In the genomic region with DNA sequence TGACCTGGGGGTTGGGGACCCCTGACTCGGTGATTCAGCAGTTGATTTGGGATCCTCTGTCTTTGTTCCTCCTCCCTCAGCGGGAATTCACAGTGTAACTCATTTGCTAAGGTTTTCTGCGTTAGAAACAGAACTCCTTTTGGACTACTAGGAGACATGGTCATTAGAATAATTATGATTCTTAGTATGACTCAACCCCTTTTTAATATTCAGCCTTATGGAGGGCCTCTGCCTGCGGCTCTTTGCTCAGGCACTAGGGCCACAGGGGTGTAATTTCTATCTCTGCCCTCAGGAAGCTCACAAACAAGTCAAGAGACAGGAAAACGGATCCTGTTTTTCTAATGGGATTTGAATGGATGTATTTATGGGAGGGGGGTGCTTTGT, we compare ENCODE assay signal across 8 cellular contexts.
DNase-seq lines count a peak whose midpoint lies in the region; ATAC-seq lines count a peak whose summit lies in the region.

No MANE protein-coding gene starts in this region.

- no peaks in the 10 kb centered on the region for H3K27me3 Mint-ChIP-seq in T-helper 1 cell treated with Interleukin-12 subunit alpha and Interleukin-12 subunit beta and Interleukin-4 antibody, amounts not matched to agents 30 μg/mL and 1 μg/mL, for 36 hours (ENCODE audit: low read depth)
- no peaks in the 10 kb centered on the region for H3K27me3 Mint-ChIP-seq in activated CD4-positive, alpha-beta memory T cell treated with anti-CD3 and anti-CD28 coated beads for 36 hours
- H3K27me3 Mint-ChIP-seq in immature natural killer cell (ENCODE audit: low read depth in 3 of 3): peaks cover 9 to 28% (median 12%) of the 10 kb centered on the region in 3 donors
- H3K27me3 Mint-ChIP-seq in stimulated activated naive B cell treated with anti-CD40 and anti-IgM and Interleukin-4, amounts not matched to agents 10 μg/mL and 1 μg/mL and 100 μg/mL, for 72 hours: no peaks in the 10 kb centered on the region

- POLR2A ChIA-PET in activated CD4-positive, alpha-beta memory T cell treated with anti-CD3 and anti-CD28 coated beads for 36 hours (lab: Charles Lee): interaction anchor here (0.6 to 9.1 kb wide), 5 partner anchors 8 to 149 kb away, joined by 3 to 113 read pairs (median 4); no protein-coding TSS in a partner anchor

- H3K36me3 Mint-ChIP-seq in T-helper 1 cell treated with Interleukin-12 subunit alpha and Interleukin-12 subunit beta and Interleukin-4 antibody, amounts not matched to agents 30 μg/mL and 1 μg/mL, for 36 hours (ENCODE audit: low read depth): peaks cover 20% of the 10 kb centered on the region
- H3K36me3 Mint-ChIP-seq in activated CD4-positive, alpha-beta memory T cell treated with anti-CD3 and anti-CD28 coated beads for 36 hours: peaks cover 8% of the 10 kb centered on the region
- H3K36me3 Mint-ChIP-seq in immature natural killer cell: no peaks in the 10 kb centered on the region
- H3K36me3 Mint-ChIP-seq in stimulated activated naive B cell treated with anti-CD40 and anti-IgM and Interleukin-4, amounts not matched to agents 10 μg/mL and 1 μg/mL and 100 μg/mL, for 72 hours: peaks cover 12 to 35% of the 10 kb centered on the region in 2 donors

- CTCF ChIA-PET in activated CD4-positive, alpha-beta memory T cell treated with anti-CD3 and anti-CD28 coated beads for 36 hours (lab: Charles Lee): interaction anchor here (0.6 to 6.2 kb wide), 3 partner anchors 15 to 477 kb away, joined by 3 to 37 read pairs (median 4); a partner anchor contains a TSS

- intact Hi-C loops in activated CD4-positive, alpha-beta memory T cell treated with anti-CD3 and anti-CD28 coated beads for 36 hours (cut with micrococcal nuclease): loop anchor here (5.0 to 10.0 kb wide), 8 partner anchors 51 to 1044 kb away; a partner anchor contains a TSS

- no peak for ATAC-seq in stimulated activated naive B cell treated with anti-CD40 and anti-IgM and Interleukin-4, amounts not matched to agents 10 μg/mL and 1 μg/mL and 100 μg/mL, for 72 hours (replicated peaks)
- no peak for ATAC-seq in HG03196 (IDR thresholded peaks at IDR 0.05; ENCODE audit: unreplicated experiment)

- no peaks in the 10 kb centered on the region for H3K9me3 Mint-ChIP-seq in T-helper 1 cell treated with Interleukin-12 subunit alpha and Interleukin-12 subunit beta and Interleukin-4 antibody, amounts not matched to agents 30 μg/mL and 1 μg/mL, for 36 hours
- no peaks in the 10 kb centered on the region for H3K9me3 Mint-ChIP-seq in activated CD4-positive, alpha-beta memory T cell treated with anti-CD3 and anti-CD28 coated beads for 36 hours
- H3K9me3 Mint-ChIP-seq in immature natural killer cell: no peaks in the 10 kb centered on the region
- H3K9me3 Mint-ChIP-seq in stimulated activated naive B cell treated with anti-CD40 and anti-IgM and Interleukin-4, amounts not matched to agents 10 μg/mL and 1 μg/mL and 100 μg/mL, for 72 hours: peaks cover 0 to 2% of the 10 kb centered on the region in 2 donors

- H3K4me1 Mint-ChIP-seq in T-helper 1 cell treated with Interleukin-12 subunit alpha and Interleukin-12 subunit beta and Interleukin-4 antibody, amounts not matched to agents 30 μg/mL and 1 μg/mL, for 36 hours (ENCODE audit: low read depth): peaks cover 86% of the 10 kb centered on the region
- H3K4me1 Mint-ChIP-seq in activated CD4-positive, alpha-beta memory T cell treated with anti-CD3 and anti-CD28 coated beads for 36 hours (ENCODE audit: low read depth): peaks cover 95% of the 10 kb centered on the region
- peaks cover 99 to 100% of the 10 kb centered on the region in 2 donors for H3K4me1 Mint-ChIP-seq in immature natural killer cell
- H3K4me1 Mint-ChIP-seq in stimulated activated naive B cell treated with anti-CD40 and anti-IgM and Interleukin-4, amounts not matched to agents 10 μg/mL and 1 μg/mL and 100 μg/mL, for 72 hours: peaks cover 66 to 98% of the 10 kb centered on the region in 2 donors

- H3K27ac Mint-ChIP-seq in T-helper 1 cell treated with Interleukin-12 subunit alpha and Interleukin-12 subunit beta and Interleukin-4 antibody, amounts not matched to agents 30 μg/mL and 1 μg/mL, for 36 hours: peak overlapping the region; percentile 87
- H3K27ac Mint-ChIP-seq in activated CD4-positive, alpha-beta memory T cell treated with anti-CD3 and anti-CD28 coated beads for 36 hours: peak overlapping the region; percentile 96
- H3K27ac Mint-ChIP-seq in immature natural killer cell: peak overlapping the region; percentile 96 to 100 (median 98)
- H3K27ac Mint-ChIP-seq in stimulated activated naive B cell treated with anti-CD40 and anti-IgM and Interleukin-4, amounts not matched to agents 10 μg/mL and 1 μg/mL and 100 μg/mL, for 72 hours: peak overlapping the region; percentile 93

- peak overlapping the region; percentile 85 for H3K4me3 Mint-ChIP-seq in T-helper 1 cell treated with Interleukin-12 subunit alpha and Interleukin-12 subunit beta and Interleukin-4 antibody, amounts not matched to agents 30 μg/mL and 1 μg/mL, for 36 hours
- H3K4me3 Mint-ChIP-seq in activated CD4-positive, alpha-beta memory T cell treated with anti-CD3 and anti-CD28 coated beads for 36 hours: no peak overlapping the region
- H3K4me3 Mint-ChIP-seq in immature natural killer cell: peak overlapping the region; percentile 75 to 92 (median 88)
- peak overlapping the region; percentile 39 to 66 for H3K4me3 Mint-ChIP-seq in stimulated activated naive B cell treated with anti-CD40 and anti-IgM and Interleukin-4, amounts not matched to agents 10 μg/mL and 1 μg/mL and 100 μg/mL, for 72 hours

- no peak for DNase-seq in T-helper 1 cell
- no peak for DNase-seq in activated CD4-positive, alpha-beta memory T cell treated with anti-CD3 and anti-CD28 coated beads for 36 hours
- DNase-seq in immature natural killer cell: no peak
- no peak for DNase-seq in stimulated activated naive B cell treated with anti-CD40 and anti-IgM and Interleukin-4, amounts not matched to agents 10 μg/mL and 1 μg/mL and 100 μg/mL, for 72 hours
- no peak for DNase-seq in mesenteric fat pad (ENCODE audit: low spot score)
- DNase-seq in effector CD8-positive, alpha-beta T cell (lab: John Stamatoyannopoulos, UW): no peak
